In genomic region chr20:62403331-62403730, GRCh38 we compare ENCODE assay signal across 22 cellular contexts. TPM values are rescaled to one million over a fixed set of nuclear protein-coding genes. Genes with fewer than 3 reads are reported as not detected.
DNase-seq lines count a peak whose midpoint lies in the region; ATAC-seq and TF ChIP-seq lines count a peak whose summit lies in the region.
"Had no signal": no experiment of that assay in that cellular context is flagged by ENCODE, and none has a peak within 500 bp of the region (broad histone marks: within the 10 kb centered on the region; RNA-seq: fewer than 3 reads in every experiment).

No MANE protein-coding gene starts in this region.

- no peak overlapping the region for H3K27ac Mint-ChIP-seq in CD8-positive, alpha-beta T cell
- H3K27ac Mint-ChIP-seq in activated T-helper 2 cell treated with anti-CD3 and anti-CD28 coated beads, Interferon-gamma antibody, Interleukin-2, Interleukin-4, amounts not matched to agents 10 μg/mL and 5 μg/mL and 100 μg/mL, durations not matched to agents 14 hours and 24 hours and 36 hours = no peak overlapping the region
- no peak overlapping the region for H3K27ac Mint-ChIP-seq in neural progenitor cell

- no peak overlapping the region for H2AFZ ChIP-seq in neural progenitor cell (replicated peaks)

- ATAC-seq in CD8-positive, alpha-beta T cell = no peak
- no peak for ATAC-seq in HG03097 (IDR thresholded peaks at IDR 0.05; ENCODE audit: low FRiP score, unreplicated experiment)
- ATAC-seq: HCT116, Right ventricle myocardium inferior had no signal

- H3K79me2 ChIP-seq in neural progenitor cell (ENCODE audit: low read depth) = no peaks in the 10 kb centered on the region

- H3K4me1 Mint-ChIP-seq in CD8-positive, alpha-beta T cell (ENCODE audit: low read depth) = peaks cover 19% of the 10 kb centered on the region
- H3K4me1 Mint-ChIP-seq in activated T-helper 2 cell treated with anti-CD3 and anti-CD28 coated beads, Interferon-gamma antibody, Interleukin-2, Interleukin-4, amounts not matched to agents 10 μg/mL and 5 μg/mL and 100 μg/mL, durations not matched to agents 14 hours and 24 hours and 36 hours (ENCODE audit: low read depth) = peaks cover 13% of the 10 kb centered on the region
- H3K4me1 Mint-ChIP-seq in neural progenitor cell = peaks cover 15% of the 10 kb centered on the region

- H3F3A ChIP-seq in neural progenitor cell (ENCODE audit: low read depth) = peaks cover 3% of the 10 kb centered on the region

- H3K36me3 ChIP-seq in BLaER1 (peaks cover 33% of the 10 kb centered on the region), neural progenitor cell (no peaks in the 10 kb centered on the region)
- H3K36me3 ChIP-seq in CD8-positive, alpha-beta T cell (ENCODE audit: insufficient read depth, low read length) = no peaks in the 10 kb centered on the region
- H3K36me3 ChIP-seq: Peyer's patch had no signal

- no peaks in the 10 kb centered on the region for H3K27me3 Mint-ChIP-seq in CD8-positive, alpha-beta T cell (ENCODE audit: low read depth)
- H3K27me3 Mint-ChIP-seq in activated T-helper 2 cell treated with anti-CD3 and anti-CD28 coated beads, Interferon-gamma antibody, Interleukin-2, Interleukin-4, amounts not matched to agents 10 μg/mL and 5 μg/mL and 100 μg/mL, durations not matched to agents 14 hours and 24 hours and 36 hours (ENCODE audit: low read depth) = no peaks in the 10 kb centered on the region
- peaks cover 3% of the 10 kb centered on the region for H3K27me3 Mint-ChIP-seq in neural progenitor cell (ENCODE audit: insufficient read depth, low read depth)

- H3K4me1 ChIP-seq in BLaER1 (peaks cover 82% of the 10 kb centered on the region), neural progenitor cell (peaks cover 7% of the 10 kb centered on the region)
- peaks cover 18% of the 10 kb centered on the region for H3K4me1 ChIP-seq in CD8-positive, alpha-beta T cell (ENCODE audit: insufficient read depth, low read length)

- no peak for TF ChIP-seq CTCF in CD8-positive, alpha-beta T cell (IDR thresholded peaks at IDR 0.05)
- TF ChIP-seq CTCF in neural progenitor cell (IDR thresholded peaks at IDR 0.05) = no peak

- CTCF ChIA-PET in CD8-positive, alpha-beta T cell (lab: Charles Lee) = no interaction called here

- H3K9me3 Mint-ChIP-seq in CD8-positive, alpha-beta T cell = no peaks in the 10 kb centered on the region
- H3K9me3 Mint-ChIP-seq in activated T-helper 2 cell treated with anti-CD3 and anti-CD28 coated beads, Interferon-gamma antibody, Interleukin-2, Interleukin-4, amounts not matched to agents 10 μg/mL and 5 μg/mL and 100 μg/mL, durations not matched to agents 14 hours and 24 hours and 36 hours = no peaks in the 10 kb centered on the region
- H3K9me3 Mint-ChIP-seq in neural progenitor cell = no peaks in the 10 kb centered on the region

- H3K4me3 ChIP-seq in BLaER1 (no peak overlapping the region), neural progenitor cell (no peak overlapping the region)
- no peak overlapping the region for H3K4me3 ChIP-seq in CD8-positive, alpha-beta T cell (ENCODE audit: low read depth, low read length)
- H3K4me3 ChIP-seq: Peyer's patch, SJSA1 had no signal

- intact Hi-C loops in CD8-positive, alpha-beta T cell (cut with DNase I, micrococcal nuclease) = no loop called here
- intact Hi-C loops in activated T-helper 2 cell treated with anti-CD3 and anti-CD28 coated beads, Interferon-gamma antibody, Interleukin-2, Interleukin-4, amounts not matched to agents 10 μg/mL and 5 μg/mL and 100 μg/mL, durations not matched to agents 14 hours and 24 hours and 36 hours (cut with micrococcal nuclease) = loop anchor here (10.0 kb wide), 1 partner anchor 211 kb away; no protein-coding TSS in a partner anchor

- POLR2A ChIA-PET in CD8-positive, alpha-beta T cell (lab: Charles Lee) = no interaction called here

- peak overlapping the region; percentile 22; the same call in 1 of the 2 replicates for H3K27ac ChIP-seq in BLaER1
- no peak overlapping the region for H3K27ac ChIP-seq in CD8-positive, alpha-beta T cell (ENCODE audit: low read depth, low read length)
- H3K27ac ChIP-seq in neural progenitor cell = no peak overlapping the region
- H3K27ac ChIP-seq: C4-2B, Peyer's patch, SJSA1 had no signal

- peaks cover 5% of the 10 kb centered on the region for H3K36me3 Mint-ChIP-seq in CD8-positive, alpha-beta T cell
- peaks cover 6% of the 10 kb centered on the region for H3K36me3 Mint-ChIP-seq in activated T-helper 2 cell treated with anti-CD3 and anti-CD28 coated beads, Interferon-gamma antibody, Interleukin-2, Interleukin-4, amounts not matched to agents 10 μg/mL and 5 μg/mL and 100 μg/mL, durations not matched to agents 14 hours and 24 hours and 36 hours (ENCODE audit: low read depth)
- peaks cover 7% of the 10 kb centered on the region for H3K36me3 Mint-ChIP-seq in neural progenitor cell

- H3K4me3 Mint-ChIP-seq in CD8-positive, alpha-beta T cell = peak overlapping the region; percentile 9
- peak overlapping the region; percentile 18 for H3K4me3 Mint-ChIP-seq in activated T-helper 2 cell treated with anti-CD3 and anti-CD28 coated beads, Interferon-gamma antibody, Interleukin-2, Interleukin-4, amounts not matched to agents 10 μg/mL and 5 μg/mL and 100 μg/mL, durations not matched to agents 14 hours and 24 hours and 36 hours (ENCODE audit: low read depth)
- peak overlapping the region; percentile 5 for H3K4me3 Mint-ChIP-seq in neural progenitor cell

- DNase-seq in CD8-positive, alpha-beta T cell = no peak
- no peak for DNase-seq in activated T-helper 2 cell treated with anti-CD3 and anti-CD28 coated beads, Interferon-gamma antibody, Interleukin-2, Interleukin-4, amounts not matched to agents 10 μg/mL and 5 μg/mL and 100 μg/mL, durations not matched to agents 14 hours and 24 hours and 36 hours (ENCODE audit: low spot score)
- DNase-seq in neural progenitor cell (ENCODE audit: low spot score) = no peak
- no peak for DNase-seq in NCI-H146 (lab: John Stamatoyannopoulos, UW)
- no peak for DNase-seq in AG08396 (ENCODE audit: low spot score)
- DNase-seq: EL, GF-D8, KG1, NCI-H1092 treated with DMSO at 0.1 percent for 48 hours, NCI-H1436 treated with DMSO at 0.1 percent for 48 hours, NCI-H2029, NCI-H2227 treated with DMSO at 0.1 percent for 48 hours, NCI-H510A, NCI-H748 treated with DMSO at 0.1 percent for 48 hours, Peyer's patch had no signal

- peak overlapping the region; percentile 80 for H3K4me2 ChIP-seq in BLaER1
- H3K4me2 ChIP-seq in neural progenitor cell = no peak overlapping the region

- H4K20me1 ChIP-seq in BLaER1 = peaks cover 53% of the 10 kb centered on the region
- peaks cover 26% of the 10 kb centered on the region for H4K20me1 ChIP-seq in neural progenitor cell (ENCODE audit: low read depth)

- H3K9ac ChIP-seq in BLaER1 (peak overlapping the region; percentile 35; the same call in 1 of the 2 replicates), neural progenitor cell (no peak overlapping the region)

- H3K9me3 ChIP-seq in BLaER1 (peaks cover 4% of the 10 kb centered on the region; the same call in 1 of the 2 replicates), neural progenitor cell (ENCODE audit: low read depth) (no peaks in the 10 kb centered on the region)
- no peaks in the 10 kb centered on the region for H3K9me3 ChIP-seq in CD8-positive, alpha-beta T cell (ENCODE audit: low read length)
- H3K9me3 ChIP-seq: Peyer's patch, SJSA1 had no signal

- H3K27me3 ChIP-seq in BLaER1 (no peaks in the 10 kb centered on the region), neural progenitor cell (peaks cover 10% of the 10 kb centered on the region)
- no peaks in the 10 kb centered on the region for H3K27me3 ChIP-seq in CD8-positive, alpha-beta T cell (ENCODE audit: insufficient read depth, low read length)
- H3K27me3 ChIP-seq: Peyer's patch, SJSA1 had no signal

RNA-seq across cellular contexts. Expression of gene CABLES2, which starts 3.8 kb away (rescaled TPM):
- total RNA-seq in CD8-positive, alpha-beta T cell = 1 to 10 TPM; 4.5 to 5.1 TPM
- total RNA-seq in activated T-helper 2 cell treated with anti-CD3 and anti-CD28 coated beads, Interferon-gamma antibody, Interleukin-2, Interleukin-4, amounts not matched to agents 10 μg/mL and 5 μg/mL and 100 μg/mL, durations not matched to agents 14 hours and 24 hours and 36 hours = 12.5 and 12.6 TPM in 2 replicates
- total RNA-seq in neural progenitor cell (ENCODE audit: low replicate concordance) = 8.1 and 13.8 TPM in 2 replicates

RNA-seq across cellular contexts. Expression of gene RPS21, which starts 16.4 kb away (rescaled TPM):
- total RNA-seq in CD8-positive, alpha-beta T cell = 1,000 to 10,000 TPM; 3,441 to 3,445 TPM
- total RNA-seq in activated T-helper 2 cell treated with anti-CD3 and anti-CD28 coated beads, Interferon-gamma antibody, Interleukin-2, Interleukin-4, amounts not matched to agents 10 μg/mL and 5 μg/mL and 100 μg/mL, durations not matched to agents 14 hours and 24 hours and 36 hours = 2,020 and 2,085 TPM in 2 replicates
- total RNA-seq in neural progenitor cell (ENCODE audit: low replicate concordance) = 1,629 and 1,765 TPM in 2 replicates

RNA-seq across cellular contexts. Expression of gene RBBP8NL, which starts 24.0 kb away (rescaled TPM):
- total RNA-seq in CD8-positive, alpha-beta T cell = not detected
- total RNA-seq in activated T-helper 2 cell treated with anti-CD3 and anti-CD28 coated beads, Interferon-gamma antibody, Interleukin-2, Interleukin-4, amounts not matched to agents 10 μg/mL and 5 μg/mL and 100 μg/mL, durations not matched to agents 14 hours and 24 hours and 36 hours = not detected in 2 replicates
- total RNA-seq in neural progenitor cell (ENCODE audit: low replicate concordance) = 0.03 TPM in 1 of 2 replicates, not detected in the other
- total RNA-seq: OCI-LY7, Right ventricle myocardium inferior, SJSA1 had no signal

RNA-seq across cellular contexts. Expression of gene LAMA5, which starts 36.2 kb away (rescaled TPM):
- total RNA-seq in CD8-positive, alpha-beta T cell = 1 to 10 TPM in 1 of 2 experiments, under 1 TPM in 1; 0.28 to 1.1 TPM
- 3.1 and 3.9 TPM in 2 replicates for total RNA-seq in activated T-helper 2 cell treated with anti-CD3 and anti-CD28 coated beads, Interferon-gamma antibody, Interleukin-2, Interleukin-4, amounts not matched to agents 10 μg/mL and 5 μg/mL and 100 μg/mL, durations not matched to agents 14 hours and 24 hours and 36 hours
- total RNA-seq in neural progenitor cell (ENCODE audit: low replicate concordance) = 12.1 and 63.9 TPM in 2 replicates
